1 cellular context compared by ENCODE assay signal in the genomic region with DNA sequence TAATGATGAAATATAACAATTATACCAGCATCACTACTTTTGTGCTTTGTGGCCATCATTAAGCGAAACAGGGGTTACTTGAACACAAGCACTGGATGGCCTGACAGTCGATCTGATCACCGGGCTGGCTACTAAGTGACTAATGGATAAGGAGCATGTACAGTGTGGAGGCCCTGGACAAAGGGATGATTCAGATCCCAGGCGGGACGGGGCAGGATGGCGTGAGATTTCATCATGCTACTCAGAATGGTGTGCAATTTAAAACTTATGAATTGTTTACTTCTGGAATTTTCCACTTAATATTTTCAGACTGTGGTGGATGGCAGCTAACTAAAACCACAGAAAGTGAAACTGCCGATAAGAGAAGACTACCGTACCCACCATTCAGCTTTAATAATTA.
TF ChIP-seq lines count a peak whose summit lies in the region.

No MANE protein-coding gene starts in this region.

TF ChIP-seq in HepG2, 621 proteins besides CTCF, POLR2A, EP300 and RAD21 (continues in another document):
- TF ChIP-seq MAFG (CRISPR knock-in tag; IDR thresholded peaks at IDR 0.05) (no peak), POLR2G (IDR thresholded peaks at IDR 0.05; ENCODE audit: low read depth, low read length) (peak; percentile 58), FOXA3 (CRISPR knock-in tag; IDR thresholded peaks at IDR 0.05) (peak; percentile 62; the same call in 1 of the 2 replicates), ZNF879 (CRISPR knock-in tag; IDR thresholded peaks at IDR 0.05) (no peak), ERF (CRISPR knock-in tag; IDR thresholded peaks at IDR 0.05) (peak; percentile 38; the same call in 1 of the 2 replicates), CBX2 (IDR thresholded peaks at IDR 0.05; ENCODE audit: low read depth, low read length) (no peak), CBX2 (CRISPR knock-in tag; IDR thresholded peaks at IDR 0.05; ENCODE audit: low read depth) (no peak), ZNF337 (CRISPR knock-in tag; IDR thresholded peaks at IDR 0.05; ENCODE audit: borderline replicate concordance, low read depth) (peak; percentile 99; the same call in 1 of the 2 replicates), ZNF616 (CRISPR knock-in tag; IDR thresholded peaks at IDR 0.05; ENCODE audit: low read depth) (no peak), ATF7 (IDR thresholded peaks at IDR 0.05) (peak; percentile 28; the same call in 1 of the 2 replicates), ATF7 (CRISPR knock-in tag; IDR thresholded peaks at IDR 0.05) (no peak), TOE1 (CRISPR knock-in tag; IDR thresholded peaks at IDR 0.05) (no peak), MBD4 (IDR thresholded peaks at IDR 0.05; ENCODE audit: borderline replicate concordance, low read length) (no peak), MED1 (CRISPR knock-in tag; IDR thresholded peaks at IDR 0.05) (peak; percentile 61), PBX3 (CRISPR knock-in tag; IDR thresholded peaks at IDR 0.05; ENCODE audit: borderline replicate concordance) (no peak), NCOA2 (CRISPR knock-in tag; IDR thresholded peaks at IDR 0.05) (peak; percentile 43; the same call in 1 of the 2 replicates), ZBTB7A (CRISPR knock-in tag; IDR thresholded peaks at IDR 0.05) (no peak), JUN (CRISPR knock-in tag; IDR thresholded peaks at IDR 0.05) (0 out of 2 replicates have a peak, but pooled peaks have one; percentile 34), ZFY (CRISPR knock-in tag; IDR thresholded peaks at IDR 0.05) (0 out of 2 replicates have a peak, but pooled peaks have one; percentile 13), TBX2 (CRISPR knock-in tag; IDR thresholded peaks at IDR 0.05; ENCODE audit: borderline replicate concordance) (no peak), PHF21A (CRISPR knock-in tag; IDR thresholded peaks at IDR 0.05) (no peak), SALL1 (CRISPR knock-in tag; IDR thresholded peaks at IDR 0.05) (peak; percentile 31; the same call in 1 of the 2 replicates), ZNF749 (CRISPR knock-in tag; IDR thresholded peaks at IDR 0.05; ENCODE audit: borderline replicate concordance) (no peak), ZNF12 (CRISPR knock-in tag; IDR thresholded peaks at IDR 0.05) (peak; percentile 82), ZNF629 (CRISPR knock-in tag; conservative IDR thresholded peaks at IDR 0.05) (no peak), DPF2 (CRISPR knock-in tag; IDR thresholded peaks at IDR 0.05; ENCODE audit: borderline replicate concordance, low read depth) (no peak), ZNF543 (CRISPR knock-in tag; IDR thresholded peaks at IDR 0.05) (no peak), STAT5B (CRISPR knock-in tag; IDR thresholded peaks at IDR 0.05) (no peak), KLF6 (CRISPR knock-in tag; IDR thresholded peaks at IDR 0.05) (0 out of 2 replicates have a peak, but pooled peaks have one; percentile 53), CHD2 (IDR thresholded peaks at IDR 0.05; ENCODE audit: low read depth, low read length) (no peak), PRPF4 (IDR thresholded peaks at IDR 0.05; ENCODE audit: low read depth, low read length, poor library complexity, severe bottlenecking) (peak; percentile 71), ZNF432 (CRISPR knock-in tag; IDR thresholded peaks at IDR 0.05; ENCODE audit: borderline replicate concordance) (no peak)
- TF ChIP-seq, protein P1, sequence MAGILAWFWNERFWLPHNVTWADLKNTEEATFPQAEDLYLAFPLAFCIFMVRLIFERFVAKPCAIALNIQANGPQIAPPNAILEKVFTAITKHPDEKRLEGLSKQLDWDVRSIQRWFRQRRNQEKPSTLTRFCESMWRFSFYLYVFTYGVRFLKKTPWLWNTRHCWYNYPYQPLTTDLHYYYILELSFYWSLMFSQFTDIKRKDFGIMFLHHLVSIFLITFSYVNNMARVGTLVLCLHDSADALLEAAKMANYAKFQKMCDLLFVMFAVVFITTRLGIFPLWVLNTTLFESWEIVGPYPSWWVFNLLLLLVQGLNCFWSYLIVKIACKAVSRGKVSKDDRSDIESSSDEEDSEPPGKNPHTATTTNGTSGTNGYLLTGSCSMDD (CRISPR knock-in tag; IDR thresholded peaks at IDR 0.05), result no peak
- TF ChIP-seq, protein P2, sequence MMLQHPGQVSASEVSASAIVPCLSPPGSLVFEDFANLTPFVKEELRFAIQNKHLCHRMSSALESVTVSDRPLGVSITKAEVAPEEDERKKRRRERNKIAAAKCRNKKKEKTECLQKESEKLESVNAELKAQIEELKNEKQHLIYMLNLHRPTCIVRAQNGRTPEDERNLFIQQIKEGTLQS (CRISPR knock-in tag; IDR thresholded peaks at IDR 0.05), result peak; percentile 71; the same call in 1 of the 2 replicates
- TF ChIP-seq, protein P3, sequence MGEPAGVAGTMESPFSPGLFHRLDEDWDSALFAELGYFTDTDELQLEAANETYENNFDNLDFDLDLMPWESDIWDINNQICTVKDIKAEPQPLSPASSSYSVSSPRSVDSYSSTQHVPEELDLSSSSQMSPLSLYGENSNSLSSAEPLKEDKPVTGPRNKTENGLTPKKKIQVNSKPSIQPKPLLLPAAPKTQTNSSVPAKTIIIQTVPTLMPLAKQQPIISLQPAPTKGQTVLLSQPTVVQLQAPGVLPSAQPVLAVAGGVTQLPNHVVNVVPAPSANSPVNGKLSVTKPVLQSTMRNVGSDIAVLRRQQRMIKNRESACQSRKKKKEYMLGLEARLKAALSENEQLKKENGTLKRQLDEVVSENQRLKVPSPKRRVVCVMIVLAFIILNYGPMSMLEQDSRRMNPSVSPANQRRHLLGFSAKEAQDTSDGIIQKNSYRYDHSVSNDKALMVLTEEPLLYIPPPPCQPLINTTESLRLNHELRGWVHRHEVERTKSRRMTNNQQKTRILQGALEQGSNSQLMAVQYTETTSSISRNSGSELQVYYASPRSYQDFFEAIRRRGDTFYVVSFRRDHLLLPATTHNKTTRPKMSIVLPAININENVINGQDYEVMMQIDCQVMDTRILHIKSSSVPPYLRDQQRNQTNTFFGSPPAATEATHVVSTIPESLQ (CRISPR knock-in tag; conservative IDR thresholded peaks at IDR 0.05), result no peak
- TF ChIP-seq, protein P4, sequence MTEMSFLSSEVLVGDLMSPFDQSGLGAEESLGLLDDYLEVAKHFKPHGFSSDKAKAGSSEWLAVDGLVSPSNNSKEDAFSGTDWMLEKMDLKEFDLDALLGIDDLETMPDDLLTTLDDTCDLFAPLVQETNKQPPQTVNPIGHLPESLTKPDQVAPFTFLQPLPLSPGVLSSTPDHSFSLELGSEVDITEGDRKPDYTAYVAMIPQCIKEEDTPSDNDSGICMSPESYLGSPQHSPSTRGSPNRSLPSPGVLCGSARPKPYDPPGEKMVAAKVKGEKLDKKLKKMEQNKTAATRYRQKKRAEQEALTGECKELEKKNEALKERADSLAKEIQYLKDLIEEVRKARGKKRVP (CRISPR knock-in tag; IDR thresholded peaks at IDR 0.05), result peak in 1 of 2 experiments; percentile 99; a peak in 2 of 4 replicates
- TF ChIP-seq, protein P5, sequence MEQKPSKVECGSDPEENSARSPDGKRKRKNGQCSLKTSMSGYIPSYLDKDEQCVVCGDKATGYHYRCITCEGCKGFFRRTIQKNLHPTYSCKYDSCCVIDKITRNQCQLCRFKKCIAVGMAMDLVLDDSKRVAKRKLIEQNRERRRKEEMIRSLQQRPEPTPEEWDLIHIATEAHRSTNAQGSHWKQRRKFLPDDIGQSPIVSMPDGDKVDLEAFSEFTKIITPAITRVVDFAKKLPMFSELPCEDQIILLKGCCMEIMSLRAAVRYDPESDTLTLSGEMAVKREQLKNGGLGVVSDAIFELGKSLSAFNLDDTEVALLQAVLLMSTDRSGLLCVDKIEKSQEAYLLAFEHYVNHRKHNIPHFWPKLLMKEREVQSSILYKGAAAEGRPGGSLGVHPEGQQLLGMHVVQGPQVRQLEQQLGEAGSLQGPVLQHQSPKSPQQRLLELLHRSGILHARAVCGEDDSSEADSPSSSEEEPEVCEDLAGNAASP (CRISPR knock-in tag; IDR thresholded peaks at IDR 0.05; ENCODE audit: borderline replicate concordance), result peak; percentile 44; the same call in 1 of the 2 replicates
- TF ChIP-seq, protein P6, sequence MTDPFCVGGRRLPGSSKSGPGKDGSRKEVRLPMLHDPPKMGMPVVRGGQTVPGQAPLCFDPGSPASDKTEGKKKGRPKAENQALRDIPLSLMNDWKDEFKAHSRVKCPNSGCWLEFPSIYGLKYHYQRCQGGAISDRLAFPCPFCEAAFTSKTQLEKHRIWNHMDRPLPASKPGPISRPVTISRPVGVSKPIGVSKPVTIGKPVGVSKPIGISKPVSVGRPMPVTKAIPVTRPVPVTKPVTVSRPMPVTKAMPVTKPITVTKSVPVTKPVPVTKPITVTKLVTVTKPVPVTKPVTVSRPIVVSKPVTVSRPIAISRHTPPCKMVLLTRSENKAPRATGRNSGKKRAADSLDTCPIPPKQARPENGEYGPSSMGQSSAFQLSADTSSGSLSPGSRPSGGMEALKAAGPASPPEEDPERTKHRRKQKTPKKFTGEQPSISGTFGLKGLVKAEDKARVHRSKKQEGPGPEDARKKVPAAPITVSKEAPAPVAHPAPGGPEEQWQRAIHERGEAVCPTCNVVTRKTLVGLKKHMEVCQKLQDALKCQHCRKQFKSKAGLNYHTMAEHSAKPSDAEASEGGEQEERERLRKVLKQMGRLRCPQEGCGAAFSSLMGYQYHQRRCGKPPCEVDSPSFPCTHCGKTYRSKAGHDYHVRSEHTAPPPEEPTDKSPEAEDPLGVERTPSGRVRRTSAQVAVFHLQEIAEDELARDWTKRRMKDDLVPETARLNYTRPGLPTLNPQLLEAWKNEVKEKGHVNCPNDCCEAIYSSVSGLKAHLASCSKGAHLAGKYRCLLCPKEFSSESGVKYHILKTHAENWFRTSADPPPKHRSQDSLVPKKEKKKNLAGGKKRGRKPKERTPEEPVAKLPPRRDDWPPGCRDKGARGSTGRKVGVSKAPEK (CRISPR knock-in tag; IDR thresholded peaks at IDR 0.05; ENCODE audit: borderline replicate concordance), result no peak
- TF ChIP-seq, protein P7, sequence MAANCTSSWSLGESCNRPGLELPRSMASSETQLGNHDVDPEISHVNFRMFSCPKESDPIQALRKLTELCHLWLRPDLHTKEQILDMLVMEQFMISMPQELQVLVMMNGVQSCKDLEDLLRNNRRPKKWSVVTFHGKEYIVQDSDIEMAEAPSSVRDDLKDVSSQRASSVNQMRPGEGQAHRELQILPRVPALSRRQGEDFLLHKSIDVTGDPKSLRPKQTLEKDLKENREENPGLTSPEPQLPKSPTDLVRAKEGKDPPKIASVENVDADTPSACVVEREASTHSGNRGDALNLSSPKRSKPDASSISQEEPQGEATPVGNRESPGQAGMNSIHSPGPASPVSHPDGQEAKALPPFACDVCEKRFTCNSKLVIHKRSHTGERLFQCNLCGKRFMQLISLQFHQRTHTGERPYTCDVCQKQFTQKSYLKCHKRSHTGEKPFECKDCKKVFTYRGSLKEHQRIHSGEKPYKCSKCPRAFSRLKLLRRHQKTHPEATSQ (CRISPR knock-in tag; IDR thresholded peaks at IDR 0.05; ENCODE audit: borderline replicate concordance), result no peak
- TF ChIP-seq, protein P8, sequence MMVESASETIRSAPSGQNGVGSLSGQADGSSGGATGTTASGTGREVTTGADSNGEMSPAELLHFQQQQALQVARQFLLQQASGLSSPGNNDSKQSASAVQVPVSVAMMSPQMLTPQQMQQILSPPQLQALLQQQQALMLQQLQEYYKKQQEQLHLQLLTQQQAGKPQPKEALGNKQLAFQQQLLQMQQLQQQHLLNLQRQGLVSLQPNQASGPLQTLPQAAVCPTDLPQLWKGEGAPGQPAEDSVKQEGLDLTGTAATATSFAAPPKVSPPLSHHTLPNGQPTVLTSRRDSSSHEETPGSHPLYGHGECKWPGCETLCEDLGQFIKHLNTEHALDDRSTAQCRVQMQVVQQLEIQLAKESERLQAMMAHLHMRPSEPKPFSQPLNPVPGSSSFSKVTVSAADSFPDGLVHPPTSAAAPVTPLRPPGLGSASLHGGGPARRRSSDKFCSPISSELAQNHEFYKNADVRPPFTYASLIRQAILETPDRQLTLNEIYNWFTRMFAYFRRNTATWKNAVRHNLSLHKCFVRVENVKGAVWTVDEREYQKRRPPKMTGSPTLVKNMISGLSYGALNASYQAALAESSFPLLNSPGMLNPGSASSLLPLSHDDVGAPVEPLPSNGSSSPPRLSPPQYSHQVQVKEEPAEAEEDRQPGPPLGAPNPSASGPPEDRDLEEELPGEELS (CRISPR knock-in tag; IDR thresholded peaks at IDR 0.05), result peak; percentile 35; the same call in 1 of the 2 replicates
- TF ChIP-seq, protein P9, sequence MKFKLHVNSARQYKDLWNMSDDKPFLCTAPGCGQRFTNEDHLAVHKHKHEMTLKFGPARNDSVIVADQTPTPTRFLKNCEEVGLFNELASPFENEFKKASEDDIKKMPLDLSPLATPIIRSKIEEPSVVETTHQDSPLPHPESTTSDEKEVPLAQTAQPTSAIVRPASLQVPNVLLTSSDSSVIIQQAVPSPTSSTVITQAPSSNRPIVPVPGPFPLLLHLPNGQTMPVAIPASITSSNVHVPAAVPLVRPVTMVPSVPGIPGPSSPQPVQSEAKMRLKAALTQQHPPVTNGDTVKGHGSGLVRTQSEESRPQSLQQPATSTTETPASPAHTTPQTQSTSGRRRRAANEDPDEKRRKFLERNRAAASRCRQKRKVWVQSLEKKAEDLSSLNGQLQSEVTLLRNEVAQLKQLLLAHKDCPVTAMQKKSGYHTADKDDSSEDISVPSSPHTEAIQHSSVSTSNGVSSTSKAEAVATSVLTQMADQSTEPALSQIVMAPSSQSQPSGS (CRISPR knock-in tag; IDR thresholded peaks at IDR 0.05), result 0 out of 2 replicates have a peak, but pooled peaks have one; percentile 46
- TF ChIP-seq, protein P10, sequence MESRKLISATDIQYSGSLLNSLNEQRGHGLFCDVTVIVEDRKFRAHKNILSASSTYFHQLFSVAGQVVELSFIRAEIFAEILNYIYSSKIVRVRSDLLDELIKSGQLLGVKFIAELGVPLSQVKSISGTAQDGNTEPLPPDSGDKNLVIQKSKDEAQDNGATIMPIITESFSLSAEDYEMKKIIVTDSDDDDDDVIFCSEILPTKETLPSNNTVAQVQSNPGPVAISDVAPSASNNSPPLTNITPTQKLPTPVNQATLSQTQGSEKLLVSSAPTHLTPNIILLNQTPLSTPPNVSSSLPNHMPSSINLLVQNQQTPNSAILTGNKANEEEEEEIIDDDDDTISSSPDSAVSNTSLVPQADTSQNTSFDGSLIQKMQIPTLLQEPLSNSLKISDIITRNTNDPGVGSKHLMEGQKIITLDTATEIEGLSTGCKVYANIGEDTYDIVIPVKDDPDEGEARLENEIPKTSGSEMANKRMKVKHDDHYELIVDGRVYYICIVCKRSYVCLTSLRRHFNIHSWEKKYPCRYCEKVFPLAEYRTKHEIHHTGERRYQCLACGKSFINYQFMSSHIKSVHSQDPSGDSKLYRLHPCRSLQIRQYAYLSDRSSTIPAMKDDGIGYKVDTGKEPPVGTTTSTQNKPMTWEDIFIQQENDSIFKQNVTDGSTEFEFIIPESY (CRISPR knock-in tag; IDR thresholded peaks at IDR 0.05), result peak; percentile 59; the same call in 1 of the 2 replicates
- TF ChIP-seq, protein P11, sequence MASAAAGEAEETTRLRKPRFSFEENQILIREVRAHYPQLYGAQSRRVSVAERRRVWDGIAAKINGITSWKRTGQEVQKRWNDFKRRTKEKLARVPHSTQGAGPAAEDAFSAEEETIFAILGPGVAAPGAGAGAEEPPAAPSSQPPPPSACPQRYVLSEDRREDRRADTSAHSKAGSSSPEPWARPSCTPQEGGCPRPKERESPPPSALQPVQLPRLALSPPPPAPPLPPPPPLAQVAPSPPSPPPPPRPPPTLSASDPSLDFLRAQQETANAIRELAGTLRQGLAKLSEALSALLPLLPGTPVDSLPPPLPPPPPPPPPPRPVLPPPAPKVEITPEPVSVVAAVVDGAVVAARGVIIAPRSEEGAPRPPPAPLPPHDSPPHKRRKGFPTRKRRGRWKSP (CRISPR knock-in tag; IDR thresholded peaks at IDR 0.05), result peak; percentile 44; the same call in 1 of the 2 replicates
